In genomic region chr7:134458806-134459698, GRCh38 we compare ENCODE assay signal across 8 cellular contexts. TPM values are rescaled to one million over a fixed set of nuclear protein-coding genes. Genes with fewer than 3 reads are reported as not detected.
DNase-seq lines count a peak whose midpoint lies in the region; ATAC-seq and TF ChIP-seq lines count a peak whose summit lies in the region.

TSS of gene AKR1B1 (minus strand) at chr7:134459100. CDS start at chr7:134459062, 38 bp downstream.

- WGBS in esophagus squamous epithelium, 2 donors = 13 to 14% methylated on average over 2 to 3 of the region's 61 CpGs

- H3K27me3 Mint-ChIP-seq in Calu3 (ENCODE audit: unreplicated experiment) = no peaks in the 10 kb centered on the region
- no peaks in the 10 kb centered on the region for H3K27me3 Mint-ChIP-seq in activated T-cell treated with anti-CD3 and anti-CD28 coated beads, Interleukin-2, amount 50 U/mL, for 72 hours (ENCODE audit: low read depth)

- H3K9me3 ChIP-seq in HUES6 (ENCODE audit: control insufficient read depth, insufficient read depth, low read depth, low read length) (0 out of 2 replicates have a peak, but pooled peaks cover 5% of the 10 kb centered on the region), esophagus squamous epithelium (peaks cover 0 to 6% (median 0%) of the 10 kb centered on the region in 3 donors)

- H3K27me3 ChIP-seq in HUES6 (ENCODE audit: control insufficient read depth, insufficient read depth, low read length) = peaks cover 7% of the 10 kb centered on the region; the same call in 1 of the 2 replicates
- H3K27me3 ChIP-seq in esophagus squamous epithelium = no peaks in the 10 kb centered on the region

- intact Hi-C loops in Calu3 (cut with micrococcal nuclease; ENCODE audit: unreplicated experiment) (loop anchor here (1.0 kb wide), 1 partner anchor 21 kb away; no protein-coding TSS in a partner anchor), esophagus squamous epithelium (cut with DNase I) (no loop called here)

- peak within 1 kb of the TSS; percentile 67 for H3K27ac Mint-ChIP-seq in Calu3 (ENCODE audit: unreplicated experiment)
- H3K27ac Mint-ChIP-seq in activated T-cell treated with anti-CD3 and anti-CD28 coated beads, Interleukin-2, amount 50 U/mL, for 72 hours = peak within 1 kb of the TSS; percentile 81
- H3K27ac Mint-ChIP-seq in stimulated activated effector memory CD8-positive, alpha-beta T cell treated with anti-CD3 and anti-CD28 coated beads, Interleukin-12 subunit alpha, Interleukin-12 subunit beta, amount 100 ng/mL, for 72 hours = peak within 1 kb of the TSS; percentile 88

- H3K4me1 ChIP-seq in HUES6 (ENCODE audit: control insufficient read depth, insufficient read depth, low read length) (peaks cover 10% of the 10 kb centered on the region), esophagus squamous epithelium (peaks cover 5 to 40% (median 18%) of the 10 kb centered on the region in 3 donors)

- CTCF ChIA-PET in Calu3 (lab: Charles Lee) = interaction anchor here (0.6 to 1.9 kb wide), 4 partner anchors 21 to 1948 kb away, joined by 3 to 11 read pairs (median 6); no protein-coding TSS in a partner anchor

- H3K36me3 ChIP-seq in HUES6 (ENCODE audit: control insufficient read depth, insufficient read depth, low read length) (peaks cover 15% of the 10 kb centered on the region), esophagus squamous epithelium (peaks cover 0 to 4% (median 0%) of the 10 kb centered on the region in 3 donors)

- H3K4me3 ChIP-seq in HUES6 (ENCODE audit: low read depth, low read length) (peak within 1 kb of the TSS; percentile 66), esophagus squamous epithelium (peak within 1 kb of the TSS; percentile 69 to 97 (median 72))

- TF ChIP-seq CTCF in Calu3 (IDR thresholded peaks at IDR 0.05; ENCODE audit: unreplicated experiment) (peak; percentile 22), esophagus squamous epithelium (IDR thresholded peaks at IDR 0.05) (peak in 5 of 6 experiments; percentile 35 to 53 (median 44))

- peaks cover 34% of the 10 kb centered on the region for H3K4me1 Mint-ChIP-seq in Calu3 (ENCODE audit: low read depth, unreplicated experiment)
- peaks cover 48% of the 10 kb centered on the region for H3K4me1 Mint-ChIP-seq in activated T-cell treated with anti-CD3 and anti-CD28 coated beads, Interleukin-2, amount 50 U/mL, for 72 hours (ENCODE audit: low read depth)
- H3K4me1 Mint-ChIP-seq in stimulated activated effector memory CD8-positive, alpha-beta T cell treated with anti-CD3 and anti-CD28 coated beads, Interleukin-12 subunit alpha, Interleukin-12 subunit beta, amount 100 ng/mL, for 72 hours = peaks cover 36% of the 10 kb centered on the region

- peak within 1 kb of the TSS; percentile 87 for H3K4me3 Mint-ChIP-seq in Calu3 (ENCODE audit: low read depth, unreplicated experiment)
- peak within 1 kb of the TSS; percentile 85 to 87 for H3K4me3 Mint-ChIP-seq in activated T-cell treated with anti-CD3 and anti-CD28 coated beads, Interleukin-2, amount 50 U/mL, for 72 hours
- H3K4me3 Mint-ChIP-seq in stimulated activated effector memory CD8-positive, alpha-beta T cell treated with anti-CD3 and anti-CD28 coated beads, Interleukin-12 subunit alpha, Interleukin-12 subunit beta, amount 100 ng/mL, for 72 hours = peak within 1 kb of the TSS; percentile 82

- DNase-seq in Calu3 (peak; percentile 88), OCI-M1 (lab: John Stamatoyannopoulos, UW) (peak; percentile 79), esophagus squamous epithelium (lab: John Stamatoyannopoulos, UW) (peak; percentile 66), myocyte (ENCODE audit: low read depth) (peak; percentile 98)
- DNase-seq in activated T-cell treated with anti-CD3 and anti-CD28 coated beads, Interleukin-2, amount 50 U/mL, for 72 hours = peak; percentile 93 to 94
- DNase-seq in stimulated activated effector memory CD8-positive, alpha-beta T cell treated with anti-CD3 and anti-CD28 coated beads, Interleukin-12 subunit alpha, Interleukin-12 subunit beta, amount 100 ng/mL, for 72 hours (ENCODE audit: low spot score in 2 of 2) = peak; percentile 79 to 94

- peak within 1 kb of the TSS; percentile 41; the same call in 1 of the 2 replicates for H3K27ac ChIP-seq in HUES6 (ENCODE audit: low read depth, low read length)
- peak within 1 kb of the TSS; percentile 71 to 91 (median 87) for H3K27ac ChIP-seq in esophagus squamous epithelium

- peak in 2 of 4 donors; percentile 65 to 71 for TF ChIP-seq POLR2A in esophagus squamous epithelium (IDR thresholded peaks at IDR 0.05)

- peak; percentile 95 for ATAC-seq in GM21381 (IDR thresholded peaks at IDR 0.05; ENCODE audit: unreplicated experiment)
- ATAC-seq in activated T-cell treated with anti-CD3 and anti-CD28 coated beads, Interleukin-2, amount 50 U/mL, for 72 hours (replicated peaks in 1 of 2) = peak; percentile 95
- ATAC-seq in stimulated activated effector memory CD8-positive, alpha-beta T cell treated with anti-CD3 and anti-CD28 coated beads, Interleukin-12 subunit alpha, Interleukin-12 subunit beta, amount 100 ng/mL, for 72 hours = peak; percentile 96

- H3K36me3 Mint-ChIP-seq in Calu3 (ENCODE audit: insufficient read depth, unreplicated experiment) = peaks cover 31% of the 10 kb centered on the region
- H3K36me3 Mint-ChIP-seq in activated T-cell treated with anti-CD3 and anti-CD28 coated beads, Interleukin-2, amount 50 U/mL, for 72 hours (ENCODE audit: insufficient read depth in 2 of 2) = peaks cover 1 to 5% of the 10 kb centered on the region in 2 donors
- peaks cover 6% of the 10 kb centered on the region for H3K36me3 Mint-ChIP-seq in stimulated activated effector memory CD8-positive, alpha-beta T cell treated with anti-CD3 and anti-CD28 coated beads, Interleukin-12 subunit alpha, Interleukin-12 subunit beta, amount 100 ng/mL, for 72 hours

- no peaks in the 10 kb centered on the region for H3K9me3 Mint-ChIP-seq in Calu3 (ENCODE audit: low read depth, unreplicated experiment)
- peaks cover 1% of the 10 kb centered on the region in 2 donors for H3K9me3 Mint-ChIP-seq in activated T-cell treated with anti-CD3 and anti-CD28 coated beads, Interleukin-2, amount 50 U/mL, for 72 hours
- peaks cover 2% of the 10 kb centered on the region for H3K9me3 Mint-ChIP-seq in stimulated activated effector memory CD8-positive, alpha-beta T cell treated with anti-CD3 and anti-CD28 coated beads, Interleukin-12 subunit alpha, Interleukin-12 subunit beta, amount 100 ng/mL, for 72 hours

- peak within 1 kb of the TSS; percentile 92 for H3K9ac ChIP-seq in HUES6 (ENCODE audit: low read length)

- no TSS peak for BruUV-seq in Calu3 (replicated peaks; lab: Mats Ljungman, UMichigan)

RNA-seq across cellular contexts. Expression of gene AKR1B1, which starts in this region (rescaled TPM):
- total RNA-seq in Calu3 (2022) (115 and 139 TPM in 2 replicates), esophagus squamous epithelium (10 to 100 TPM; 17.8 to 47.5 (median 31.0) TPM), myocyte (151 and 157 TPM in 2 replicates)
- total RNA-seq in activated T-cell treated with anti-CD3 and anti-CD28 coated beads, Interleukin-2, amount 50 U/mL, for 72 hours = 100 to 1,000 TPM in 1 of 2 donors, 10 to 100 TPM in 1; 95.1 to 117 TPM
- polyA plus RNA-seq in myocyte (2012) = 239 TPM

Comparison
In these comparisons a context has a peak if more than half of its experiments do, and no peak if none do; other contexts are left out.
1. Peak in every context shown above with its lines: DNase-seq, ATAC-seq, H3K4me3 ChIP-seq and H3K27ac ChIP-seq.